In genomic region chr14:92122351-92122677, GRCh38 we compare ENCODE assay signal across 8 cellular contexts. TPM values are rescaled to one million over a fixed set of nuclear protein-coding genes. Genes with fewer than 3 reads are reported as not detected.
DNase-seq lines count a peak whose midpoint lies in the region; ATAC-seq, FAIRE-seq and TF ChIP-seq lines count a peak whose summit lies in the region.

No MANE protein-coding gene starts in this region.

- no peak for DNase-seq in AG09309 (ENCODE audit: low read depth)
- DNase-seq in GM12891 (ENCODE audit: insufficient read length, low spot score): peak; percentile 10
- no peak for DNase-seq in activated T-helper 1 cell treated with anti-CD3 and anti-CD28 coated beads, Interleukin-12 subunit alpha, Interleukin-12 subunit beta, Interleukin-2, Interleukin-4 antibody, amounts not matched to agents 30 ng/mL and 10 ng/mL and 1 ng/mL, durations not matched to agents 14 hours and 24 hours and 36 hours (ENCODE audit: low spot score)
- DNase-seq in Right ventricle myocardium superior: no peak
- DNase-seq in osteocyte (ENCODE audit: extremely low spot score, unreplicated experiment): no peak
- DNase-seq in NCI-H187 treated with DMSO at 0.1 percent for 48 hours (lab: John Stamatoyannopoulos, UW): no peak

- TF ChIP-seq POLR2A in GM12891 (IDR thresholded peaks at IDR 0.05; ENCODE audit: low read depth, low read length): no peak

- peak; percentile 47 for ATAC-seq in Right ventricle myocardium superior (ENCODE audit: poor library complexity)
- no peak for ATAC-seq in HG02571 (IDR thresholded peaks at IDR 0.05; ENCODE audit: unreplicated experiment)

- peaks cover 31% of the 10 kb centered on the region for H3K36me3 Mint-ChIP-seq in activated T-helper 1 cell treated with anti-CD3 and anti-CD28 coated beads, Interleukin-12 subunit alpha, Interleukin-12 subunit beta, Interleukin-2, Interleukin-4 antibody, amounts not matched to agents 30 ng/mL and 10 ng/mL and 1 ng/mL, durations not matched to agents 14 hours and 24 hours and 36 hours (ENCODE audit: low read depth)
- peaks cover 15% of the 10 kb centered on the region for H3K36me3 Mint-ChIP-seq in osteocyte (ENCODE audit: unreplicated experiment)

- intact Hi-C loops in activated T-helper 1 cell treated with anti-CD3 and anti-CD28 coated beads, Interleukin-12 subunit alpha, Interleukin-12 subunit beta, Interleukin-2, Interleukin-4 antibody, amounts not matched to agents 30 ng/mL and 10 ng/mL and 1 ng/mL, durations not matched to agents 14 hours and 24 hours and 36 hours (cut with micrococcal nuclease): loop anchor here (5.0 kb wide), 4 partner anchors 80 to 1060 kb away; partner anchors contain the start of genes PPP4R3A, RPS6KA5 and TRIP11
- intact Hi-C loops in Right ventricle myocardium superior (cut with DNase I): no loop called here

- H3K4me3 ChIP-seq in AG09309 (ENCODE audit: control insufficient read depth, low read depth, low read length): peak overlapping the region; percentile 90

- H3K27ac Mint-ChIP-seq in activated T-helper 1 cell treated with anti-CD3 and anti-CD28 coated beads, Interleukin-12 subunit alpha, Interleukin-12 subunit beta, Interleukin-2, Interleukin-4 antibody, amounts not matched to agents 30 ng/mL and 10 ng/mL and 1 ng/mL, durations not matched to agents 14 hours and 24 hours and 36 hours: peak overlapping the region; percentile 100
- peak overlapping the region; percentile 99 for H3K27ac Mint-ChIP-seq in osteocyte (ENCODE audit: unreplicated experiment)

- H3K36me3 ChIP-seq in KOPT-K1 (ENCODE audit: insufficient read depth, low read length): peaks cover 41% of the 10 kb centered on the region

- H3K4me1 Mint-ChIP-seq in activated T-helper 1 cell treated with anti-CD3 and anti-CD28 coated beads, Interleukin-12 subunit alpha, Interleukin-12 subunit beta, Interleukin-2, Interleukin-4 antibody, amounts not matched to agents 30 ng/mL and 10 ng/mL and 1 ng/mL, durations not matched to agents 14 hours and 24 hours and 36 hours (ENCODE audit: low read depth): peaks cover 34% of the 10 kb centered on the region
- peaks cover 27% of the 10 kb centered on the region for H3K4me1 Mint-ChIP-seq in osteocyte (ENCODE audit: unreplicated experiment)

- H3K9me3 Mint-ChIP-seq in activated T-helper 1 cell treated with anti-CD3 and anti-CD28 coated beads, Interleukin-12 subunit alpha, Interleukin-12 subunit beta, Interleukin-2, Interleukin-4 antibody, amounts not matched to agents 30 ng/mL and 10 ng/mL and 1 ng/mL, durations not matched to agents 14 hours and 24 hours and 36 hours: no peaks in the 10 kb centered on the region
- H3K9me3 Mint-ChIP-seq in osteocyte (ENCODE audit: unreplicated experiment): no peaks in the 10 kb centered on the region

- H3K27me3 Mint-ChIP-seq in activated T-helper 1 cell treated with anti-CD3 and anti-CD28 coated beads, Interleukin-12 subunit alpha, Interleukin-12 subunit beta, Interleukin-2, Interleukin-4 antibody, amounts not matched to agents 30 ng/mL and 10 ng/mL and 1 ng/mL, durations not matched to agents 14 hours and 24 hours and 36 hours (ENCODE audit: insufficient read depth): no peaks in the 10 kb centered on the region
- no peaks in the 10 kb centered on the region for H3K27me3 Mint-ChIP-seq in osteocyte (ENCODE audit: unreplicated experiment)

- H3K27ac ChIP-seq in KOPT-K1 (ENCODE audit: low read depth, low read length, poor library complexity, severe bottlenecking): peak overlapping the region; percentile 92

- no peaks in the 10 kb centered on the region for H3K9me3 ChIP-seq in KOPT-K1 (ENCODE audit: insufficient read depth, low read length, poor library complexity, severe bottlenecking)

- FAIRE-seq in GM12891 (lab: Jason Lieb, UNC): no peak

- H3K4me3 Mint-ChIP-seq in activated T-helper 1 cell treated with anti-CD3 and anti-CD28 coated beads, Interleukin-12 subunit alpha, Interleukin-12 subunit beta, Interleukin-2, Interleukin-4 antibody, amounts not matched to agents 30 ng/mL and 10 ng/mL and 1 ng/mL, durations not matched to agents 14 hours and 24 hours and 36 hours: peak overlapping the region; percentile 97
- H3K4me3 Mint-ChIP-seq in osteocyte (ENCODE audit: unreplicated experiment): peak overlapping the region; percentile 97

- TF ChIP-seq CTCF in AG09309 (IDR thresholded peaks at IDR 0.05; ENCODE audit: control insufficient read depth, insufficient read depth, low read depth, low read length, missing control alignments) (no peak), osteocyte (IDR thresholded peaks at IDR 0.05) (no peak)

TF ChIP-seq in GM12891, 5 proteins besides CTCF, POLR2A, EP300 and RAD21:
- no peak for TF ChIP-seq POLR2AphosphoS5 (IDR thresholded peaks at IDR 0.05; ENCODE audit: low read depth, low read length)
- TF ChIP-seq TAF1 (IDR thresholded peaks at IDR 0.05; ENCODE audit: low read depth, low read length): no peak
- TF ChIP-seq POU2F2 (IDR thresholded peaks at IDR 0.05; ENCODE audit: low read depth, low read length): no peak
- no peak for TF ChIP-seq SPI1 (IDR thresholded peaks at IDR 0.05; ENCODE audit: low read depth, low read length)
- TF ChIP-seq PAX5 (IDR thresholded peaks at IDR 0.05; ENCODE audit: insufficient read depth, low read length, severe bottlenecking): no peak

RNA-seq across cellular contexts. Expression of gene CPSF2, which starts 0.5 kb away (rescaled TPM):
- 25.1 TPM for polyA plus RNA-seq in GM12891 (2012; ENCODE audit: low read depth, missing spikeins)
- 103 and 104 TPM in 2 replicates for total RNA-seq in activated T-helper 1 cell treated with anti-CD3 and anti-CD28 coated beads, Interleukin-12 subunit alpha, Interleukin-12 subunit beta, Interleukin-2, Interleukin-4 antibody, amounts not matched to agents 30 ng/mL and 10 ng/mL and 1 ng/mL, durations not matched to agents 14 hours and 24 hours and 36 hours
- total RNA-seq in Right ventricle myocardium superior: 35.3 TPM
- 78.2 and 80.2 TPM in 2 replicates for total RNA-seq in osteocyte

RNA-seq across cellular contexts. Expression of gene NDUFB1, which starts 0.8 kb away (rescaled TPM):
- 978 TPM for polyA plus RNA-seq in GM12891 (2012; ENCODE audit: low read depth, missing spikeins)
- 73.3 and 83.5 TPM in 2 replicates for total RNA-seq in activated T-helper 1 cell treated with anti-CD3 and anti-CD28 coated beads, Interleukin-12 subunit alpha, Interleukin-12 subunit beta, Interleukin-2, Interleukin-4 antibody, amounts not matched to agents 30 ng/mL and 10 ng/mL and 1 ng/mL, durations not matched to agents 14 hours and 24 hours and 36 hours
- total RNA-seq in Right ventricle myocardium superior (660 TPM), osteocyte (112 and 118 TPM in 2 replicates)

RNA-seq across cellular contexts. Expression of gene ATXN3, which starts 15.9 kb away (rescaled TPM):
- 17.3 TPM for polyA plus RNA-seq in GM12891 (2012; ENCODE audit: low read depth, missing spikeins)
- 27.3 and 27.5 TPM in 2 replicates for total RNA-seq in activated T-helper 1 cell treated with anti-CD3 and anti-CD28 coated beads, Interleukin-12 subunit alpha, Interleukin-12 subunit beta, Interleukin-2, Interleukin-4 antibody, amounts not matched to agents 30 ng/mL and 10 ng/mL and 1 ng/mL, durations not matched to agents 14 hours and 24 hours and 36 hours
- total RNA-seq in Right ventricle myocardium superior (14.6 TPM), osteocyte (35.7 and 41.9 TPM in 2 replicates)
